In the genomic region with DNA sequence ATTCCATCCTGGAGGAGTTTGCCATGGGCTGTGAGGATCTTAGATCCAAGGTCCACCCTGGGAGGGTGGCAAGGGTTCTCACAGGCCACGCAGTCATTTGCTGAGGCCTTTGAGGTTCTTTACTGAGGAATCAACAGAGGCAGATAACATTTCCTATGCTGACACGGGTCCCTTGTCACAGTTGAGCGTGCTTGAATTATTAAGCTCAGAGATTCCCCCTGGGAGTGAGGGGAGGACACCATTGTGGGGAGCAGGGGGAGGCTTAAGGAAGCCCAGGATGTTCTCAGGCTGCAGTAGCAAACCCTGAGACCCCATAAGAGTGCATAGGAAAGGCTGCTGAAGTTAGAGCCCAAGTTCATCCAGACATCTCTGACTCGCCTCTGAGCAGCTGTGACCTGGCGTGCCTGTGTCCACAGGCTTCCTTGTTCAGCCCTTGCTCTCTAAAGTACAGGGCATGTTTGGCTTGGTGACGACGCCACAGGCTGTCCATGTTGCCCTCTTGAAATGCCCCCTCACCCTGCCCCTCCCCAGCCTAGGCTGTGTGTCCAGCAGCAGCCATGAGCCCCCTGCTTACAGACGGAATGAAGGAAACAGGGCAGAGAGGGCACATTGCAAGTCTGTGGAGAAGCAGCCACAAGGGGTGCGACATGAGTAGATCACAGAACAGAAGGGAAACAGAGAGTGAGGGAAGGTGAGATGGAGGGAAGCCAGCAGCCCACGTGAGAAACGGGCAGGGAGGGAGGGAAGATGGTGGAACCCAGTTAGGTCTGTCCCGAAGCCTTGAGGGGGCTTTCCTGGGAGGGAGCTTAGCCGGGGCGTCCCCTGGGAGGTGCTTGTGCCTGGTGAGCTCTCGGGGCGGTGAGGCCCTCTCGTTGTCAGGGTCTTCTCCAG, we compare ENCODE assay signal across 9 cellular contexts. TPM values are rescaled to one million over a fixed set of nuclear protein-coding genes. Genes with fewer than 3 reads are reported as not detected.
DNase-seq lines count a peak whose midpoint lies in the region; ATAC-seq and TF ChIP-seq lines count a peak whose summit lies in the region.
"Had no signal": no experiment of that assay in that cellular context is flagged by ENCODE, and none has a peak within 500 bp of the region (broad histone marks: within the 10 kb centered on the region; RNA-seq: fewer than 3 reads in every experiment).

No MANE protein-coding gene starts in this region.

- no peak for TF ChIP-seq EP300 in tibial nerve (IDR thresholded peaks at IDR 0.05)

- peak overlapping the region; percentile 8 for H3K4me3 Mint-ChIP-seq in activated naive CD8-positive, alpha-beta T cell treated with anti-CD3 and anti-CD28 coated beads for 36 hours
- H3K4me3 Mint-ChIP-seq: T-helper 1 cell treated with Interleukin-12 subunit alpha and Interleukin-12 subunit beta and Interleukin-4 antibody, amounts not matched to agents 30 μg/mL and 1 μg/mL, for 36 hours had no signal

- H3K9me3 Mint-ChIP-seq in activated naive CD8-positive, alpha-beta T cell treated with anti-CD3 and anti-CD28 coated beads for 36 hours = no peaks in the 10 kb centered on the region
- H3K9me3 Mint-ChIP-seq: T-helper 1 cell treated with Interleukin-12 subunit alpha and Interleukin-12 subunit beta and Interleukin-4 antibody, amounts not matched to agents 30 μg/mL and 1 μg/mL, for 36 hours had no signal

- H3K4me1 ChIP-seq in tibial nerve = peaks cover 0 to 14% (median 0%) of the 10 kb centered on the region in 4 donors

- TF ChIP-seq POLR2A in tibial nerve (IDR thresholded peaks at IDR 0.05) = no peak

- DNase-seq in NCI-H2029 (lab: John Stamatoyannopoulos, UW) (peak; percentile 2), NCI-H2029 treated with DMSO at 0.1 percent for 48 hours (lab: John Stamatoyannopoulos, UW) (no peak), kidney tubule cell (ENCODE audit: low spot score) (peak; percentile 28), tibial nerve (ENCODE audit: low spot score in 2 of 2) (no peak), T-helper 9 cell (no peak)
- DNase-seq in activated naive CD8-positive, alpha-beta T cell treated with anti-CD3 and anti-CD28 coated beads for 36 hours = peak; percentile 16
- DNase-seq in NK-92 treated with Interleukin-12 subunit alpha and Interleukin-12 subunit beta, amount 100 ng/mL, for 24 hours (lab: John Stamatoyannopoulos, UW) = no peak

- no peaks in the 10 kb centered on the region for H3K27me3 ChIP-seq in tibial nerve

- H3K27ac Mint-ChIP-seq in activated naive CD8-positive, alpha-beta T cell treated with anti-CD3 and anti-CD28 coated beads for 36 hours = no peak overlapping the region
- H3K27ac Mint-ChIP-seq: T-helper 1 cell treated with Interleukin-12 subunit alpha and Interleukin-12 subunit beta and Interleukin-4 antibody, amounts not matched to agents 30 μg/mL and 1 μg/mL, for 36 hours had no signal

- WGBS in tibial nerve, 2 donors = 29 to 38% methylated on average over 16 to 17 of the region's 17 CpGs

- TF ChIP-seq CTCF in tibial nerve (IDR thresholded peaks at IDR 0.05) = no peak

- ATAC-seq in HG02852 (IDR thresholded peaks at IDR 0.05; ENCODE audit: unreplicated experiment) = peak; percentile 56

- peak overlapping the region in 3 of 4 donors; percentile 12 to 38 (median 28) for H3K4me3 ChIP-seq in tibial nerve

- H3K36me3 Mint-ChIP-seq in activated naive CD8-positive, alpha-beta T cell treated with anti-CD3 and anti-CD28 coated beads for 36 hours = peaks cover 14% of the 10 kb centered on the region

- no peaks in the 10 kb centered on the region for H3K27me3 Mint-ChIP-seq in activated naive CD8-positive, alpha-beta T cell treated with anti-CD3 and anti-CD28 coated beads for 36 hours

- peaks cover 8% of the 10 kb centered on the region for H3K4me1 Mint-ChIP-seq in activated naive CD8-positive, alpha-beta T cell treated with anti-CD3 and anti-CD28 coated beads for 36 hours

- no peaks in the 10 kb centered on the region for H3K9me3 ChIP-seq in tibial nerve

- H3K36me3 ChIP-seq in tibial nerve = peaks cover 0 to 33% (median 0%) of the 10 kb centered on the region in 3 donors

- H3K27ac ChIP-seq in tibial nerve = no peak overlapping the region

RNA-seq across cellular contexts. Expression of a gene that starts 34.0 kb away (rescaled TPM):
- 10 to 100 TPM; 28.8 to 29.6 TPM for total RNA-seq in activated naive CD8-positive, alpha-beta T cell treated with anti-CD3 and anti-CD28 coated beads for 36 hours
- 10 to 100 TPM; 19.0 to 37.9 (median 27.7) TPM for total RNA-seq in tibial nerve

Comparison
In these comparisons a context has a peak if more than half of its experiments do, and no peak if none do; other contexts are left out.
1. DNase-seq: peak in NCI-H2029 (single experiment), activated naive CD8-positive, alpha-beta T cell treated with anti-CD3 and anti-CD28 coated beads for 36 hours (single experiment) and kidney tubule cell (single experiment); none in NCI-H2029 treated with DMSO at 0.1 percent for 48 hours (single experiment), tibial nerve (0 of 2), NK-92 treated with Interleukin-12 subunit alpha and Interleukin-12 subunit beta, amount 100 ng/mL, for 24 hours (single experiment) and T-helper 9 cell (single experiment).